In genomic region chr5:68433921-68434879, GRCh38 we compare ENCODE assay signal across 1 cellular context.
TF ChIP-seq lines count a peak whose summit lies in the region.

No MANE protein-coding gene starts in this region.

TF ChIP-seq in K562, 482 proteins besides CTCF, POLR2A, EP300 and RAD21 (continued from another document and continues in another):
- TF ChIP-seq ARID3A (IDR thresholded peaks at IDR 0.05; ENCODE audit: borderline replicate concordance, low read depth, low read length) (peak; percentile 31; the same call in 1 of the 2 replicates), FOXA3 (CRISPR knock-in tag; conservative IDR thresholded peaks at IDR 0.05 in 1 of 2, IDR thresholded peaks at IDR 0.05 in 1 of 2) (no peak), E2F3 (CRISPR knock-in tag; IDR thresholded peaks at IDR 0.05) (peak; percentile 47; the same call in 1 of the 2 replicates), MGA (IDR thresholded peaks at IDR 0.05) (peak; percentile 98), ATF6 (CRISPR knock-in tag; IDR thresholded peaks at IDR 0.05) (no peak), ZNF316 (IDR thresholded peaks at IDR 0.05) (peak; percentile 66), POLR2AphosphoS2 (IDR thresholded peaks at IDR 0.05; ENCODE audit: low read length) (no peak), RHOXF2B (CRISPR knock-in tag; conservative IDR thresholded peaks at IDR 0.05) (no peak), BACH1 (tag; IDR thresholded peaks at IDR 0.05) (peak; percentile 53; the same call in 1 of the 2 replicates), WHSC1 (IDR thresholded peaks at IDR 0.05; ENCODE audit: low read length) (no peak), MCM5 (IDR thresholded peaks at IDR 0.05; ENCODE audit: low read depth) (no peak), GATAD2B (IDR thresholded peaks at IDR 0.05; ENCODE audit: borderline replicate concordance) (peak; percentile 66; the same call in 1 of the 2 replicates), STAT5A (IDR thresholded peaks at IDR 0.05; ENCODE audit: borderline replicate concordance, low read length) (0 out of 2 replicates have a peak, but pooled peaks have one; percentile 10), PTRF (tag; IDR thresholded peaks at IDR 0.05) (peak; percentile 14; the same call in 1 of the 2 replicates), CREM (IDR thresholded peaks at IDR 0.05; ENCODE audit: low read depth) (peak; percentile 66; the same call in 1 of the 2 replicates), SRSF3 (IDR thresholded peaks at IDR 0.05; ENCODE audit: insufficient read depth, low read length) (no peak), ARID2 (IDR thresholded peaks at IDR 0.05) (no peak), NFIC (IDR thresholded peaks at IDR 0.05) (peak; percentile 22; the same call in 1 of the 2 replicates), TFE3 (CRISPR knock-in tag; IDR thresholded peaks at IDR 0.05) (peak; percentile 54), ZNF133 (CRISPR knock-in tag; IDR thresholded peaks at IDR 0.05) (no peak), TCFL5 (CRISPR knock-in tag; conservative IDR thresholded peaks at IDR 0.05) (0 out of 2 replicates have a peak, but pooled peaks have one; percentile 33), FOXK2 (conservative IDR thresholded peaks at IDR 0.05 in 1 of 2, IDR thresholded peaks at IDR 0.05 in 1 of 2; ENCODE audit: low read depth in 2 of 2) (peak; percentile 69 to 81; a peak in 3 of 4 replicates), GTF2F1 (IDR thresholded peaks at IDR 0.05; ENCODE audit: low read depth, low read length) (no peak), HMG20A (CRISPR knock-in tag; conservative IDR thresholded peaks at IDR 0.05) (no peak), HDGF (IDR thresholded peaks at IDR 0.05) (no peak; the same call in 1 of the 2 replicates), SMAD4 (CRISPR knock-in tag; conservative IDR thresholded peaks at IDR 0.05) (peak; percentile 89), ZFP36 (IDR thresholded peaks at IDR 0.05; ENCODE audit: low read depth, low read length, partially characterized antibody) (peak; percentile 77), KAT2B (IDR thresholded peaks at IDR 0.05; ENCODE audit: low read depth, low read length) (no peak), PTTG1 (tag; IDR thresholded peaks at IDR 0.05; ENCODE audit: low read depth) (no peak), ZBTB9 (CRISPR knock-in tag; IDR thresholded peaks at IDR 0.05) (no peak), DDX20 (tag; IDR thresholded peaks at IDR 0.05; ENCODE audit: low read depth) (no peak), CBFB (CRISPR knock-in tag; IDR thresholded peaks at IDR 0.05) (no peak), CHAMP1 (IDR thresholded peaks at IDR 0.05) (no peak), SRF (CRISPR knock-in tag; IDR thresholded peaks at IDR 0.05) (peak; percentile 93 to 99), HOMEZ (CRISPR knock-in tag; IDR thresholded peaks at IDR 0.05) (no peak), TBL1XR1 (IDR thresholded peaks at IDR 0.05; ENCODE audit: low read length in 2 of 2) (peak in 1 of 2 experiments; percentile 60; a peak in 1 of 4 replicates), HMBOX1 (IDR thresholded peaks at IDR 0.05) (no peak)
